Comparison of ENCODE assay signal across 11 cellular contexts in genomic region chr5:146344155-146345118, GRCh38. TPM values are rescaled to one million over a fixed set of nuclear protein-coding genes. Genes with fewer than 3 reads are reported as not detected.
A peak's percentile ranks its signal among the peaks of the same experiment; 100 is the strongest.
DNase-seq lines count a peak whose midpoint lies in the region; ATAC-seq, FAIRE-seq and TF ChIP-seq lines count a peak whose summit lies in the region.
"Had no signal": no experiment of that assay in that cellular context is flagged by ENCODE, and none has a peak within 500 bp of the region (broad histone marks: within the 10 kb centered on the region; RNA-seq: fewer than 3 reads in every experiment).

No MANE protein-coding gene starts in this region.

- CTCF ChIA-PET in MCF 10A (lab: Yijun Ruan, JAX): interaction anchor here (1.1 kb wide), 1 partner anchor 13 kb away, joined by 3 read pairs; no protein-coding TSS in a partner anchor

- TF ChIP-seq POLR2A in breast epithelium (IDR thresholded peaks at IDR 0.05): no peak

- H3K4me1 Mint-ChIP-seq in MCF 10A (ENCODE audit: insufficient read depth, unreplicated experiment): no peaks in the 10 kb centered on the region
- peaks cover 26% of the 10 kb centered on the region for H3K4me1 Mint-ChIP-seq in stimulated activated memory B cell treated with anti-CD40 and anti-IgM and Interleukin-4, amounts not matched to agents 10 μg/mL and 1 μg/mL and 100 μg/mL, for 72 hours

- H3K36me3 ChIP-seq in breast epithelium: no peaks in the 10 kb centered on the region

- FAIRE-seq in urothelium cell line (lab: Jason Lieb, UNC): no peak

- H3K4me3 Mint-ChIP-seq in MCF 10A (ENCODE audit: unreplicated experiment): no peak overlapping the region
- peak overlapping the region; percentile 38 for H3K4me3 Mint-ChIP-seq in stimulated activated memory B cell treated with anti-CD40 and anti-IgM and Interleukin-4, amounts not matched to agents 10 μg/mL and 1 μg/mL and 100 μg/mL, for 72 hours

- no peaks in the 10 kb centered on the region for H3K9me3 Mint-ChIP-seq in MCF 10A (ENCODE audit: unreplicated experiment)
- H3K9me3 Mint-ChIP-seq in stimulated activated memory B cell treated with anti-CD40 and anti-IgM and Interleukin-4, amounts not matched to agents 10 μg/mL and 1 μg/mL and 100 μg/mL, for 72 hours: peaks cover 2% of the 10 kb centered on the region

- DNase-seq in breast epithelium (ENCODE audit: low spot score in 2 of 2) (no peak), MCF 10A (ENCODE audit: unreplicated experiment) (no peak), RPMI8226 (peak; percentile 6), mucosa of gallbladder (ENCODE audit: low spot score) (no peak), urothelium cell line (ENCODE audit: low spot score) (no peak)
- DNase-seq: NCI-H2107 had no signal

- H3K27ac Mint-ChIP-seq in MCF 10A (ENCODE audit: low read depth, unreplicated experiment): no peak overlapping the region
- no peak overlapping the region for H3K27ac Mint-ChIP-seq in stimulated activated memory B cell treated with anti-CD40 and anti-IgM and Interleukin-4, amounts not matched to agents 10 μg/mL and 1 μg/mL and 100 μg/mL, for 72 hours

- no peak for TF ChIP-seq CTCF in breast epithelium (IDR thresholded peaks at IDR 0.05)
- TF ChIP-seq CTCF in MCF 10A (IDR thresholded peaks at IDR 0.05; ENCODE audit: unreplicated experiment): no peak

- H3K27me3 Mint-ChIP-seq in MCF 10A (ENCODE audit: insufficient read depth, unreplicated experiment): peaks cover 79% of the 10 kb centered on the region
- H3K27me3 Mint-ChIP-seq in stimulated activated memory B cell treated with anti-CD40 and anti-IgM and Interleukin-4, amounts not matched to agents 10 μg/mL and 1 μg/mL and 100 μg/mL, for 72 hours: peaks cover 93% of the 10 kb centered on the region

- H3K9me3 ChIP-seq in breast epithelium (no peaks in the 10 kb centered on the region), iPS-18c (ENCODE audit: control insufficient read depth, insufficient read depth, low read length) (no peaks in the 10 kb centered on the region)

- no peaks in the 10 kb centered on the region for H3K4me1 ChIP-seq in breast epithelium

- no peak for ATAC-seq in stimulated activated memory B cell treated with anti-CD40 and anti-IgM and Interleukin-4, amounts not matched to agents 10 μg/mL and 1 μg/mL and 100 μg/mL, for 72 hours
- ATAC-seq in GM21360 (IDR thresholded peaks at IDR 0.05; ENCODE audit: unreplicated experiment): no peak

- H3K27ac ChIP-seq in breast epithelium: no peak overlapping the region

- H3K27me3 ChIP-seq in breast epithelium: peaks cover 5 to 72% of the 10 kb centered on the region in 2 donors

- POLR2A ChIA-PET in MCF 10A (lab: Yijun Ruan, JAX): interaction anchor here (0.5 kb wide), 1 partner anchor 104 kb away, joined by 3 read pairs; no protein-coding TSS in a partner anchor

- no TSS peak for BruUV-seq in MCF 10A (replicated peaks; lab: Mats Ljungman, UMichigan)

- intact Hi-C loops in breast epithelium (cut with DNase I; ENCODE audit: low total_unique reads): no loop called here
- intact Hi-C loops in MCF 10A (cut with micrococcal nuclease): no loop called here

- peak overlapping the region in 2 of 3 donors; percentile 6 to 30 for H3K4me3 ChIP-seq in breast epithelium
- peak overlapping the region; percentile 52; the same call in 1 of the 2 replicates for H3K4me3 ChIP-seq in iPS-18c (ENCODE audit: insufficient read depth, low read depth, low read length)

- no peaks in the 10 kb centered on the region for H3K36me3 Mint-ChIP-seq in MCF 10A (ENCODE audit: insufficient read depth, unreplicated experiment)
- no peaks in the 10 kb centered on the region for H3K36me3 Mint-ChIP-seq in stimulated activated memory B cell treated with anti-CD40 and anti-IgM and Interleukin-4, amounts not matched to agents 10 μg/mL and 1 μg/mL and 100 μg/mL, for 72 hours

RNA-seq across cellular contexts. Expression of gene POU4F3, which starts 5.8 kb away (rescaled TPM):
- total RNA-seq in breast epithelium (under 1 TPM in 1 of 3 donors, not detected in 2; 0.15 TPM), MCF 10A (2022) (0.16 TPM in 1 of 2 replicates, not detected in the other), mucosa of gallbladder (0.09 TPM)
- total RNA-seq: mesenteric fat pad; T-helper 1 cell treated with Interleukin-12 subunit alpha and Interleukin-12 subunit beta and Interleukin-4 antibody, amounts not matched to agents 30 ng/mL and 1 ng/mL, for 36 hours had no signal
